ENCODE assay signal across 2 cellular contexts in the genomic region with DNA sequence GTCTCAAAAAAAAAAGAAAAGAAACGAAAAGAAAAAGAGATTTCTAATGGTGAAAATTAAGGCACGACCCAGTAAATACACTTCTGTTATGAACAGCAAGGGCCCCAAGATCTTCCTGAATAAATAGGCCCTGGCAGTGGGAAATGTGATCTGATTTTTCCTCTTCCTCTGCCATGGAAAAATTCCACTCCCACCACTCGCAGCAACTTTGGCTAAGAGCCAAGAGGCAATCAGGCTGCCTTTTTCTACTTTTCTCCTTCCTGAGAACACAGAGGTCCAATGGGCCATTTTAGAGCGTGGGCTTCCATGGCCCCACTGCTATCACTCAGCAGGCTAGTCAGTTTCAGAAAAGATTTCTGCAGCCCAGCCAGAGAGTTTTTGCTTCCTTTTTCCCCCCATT.
A peak's percentile ranks its signal among the peaks of the same experiment; 100 is the strongest.
TF ChIP-seq lines count a peak whose summit lies in the region.

No MANE protein-coding gene starts in this region.

TF ChIP-seq in K562, 482 proteins besides CTCF, POLR2A, EP300 and RAD21:
- no peak for TF ChIP-seq C11orf30 (IDR thresholded peaks at IDR 0.05; ENCODE audit: low read depth)
- TF ChIP-seq NFIC (IDR thresholded peaks at IDR 0.05): peak; percentile 89
- 0 out of 2 replicates have a peak, but pooled peaks have one; percentile 32 for TF ChIP-seq NFIX (CRISPR knock-in tag; IDR thresholded peaks at IDR 0.05; ENCODE audit: low read depth)
TF ChIP-seq in K562: peak in this region for 2.

TF ChIP-seq in HepG2, 621 proteins besides CTCF, POLR2A, EP300 and RAD21:
- no peak for TF ChIP-seq SRSF1 (optimal IDR thresholded peaks at IDR 0.05; ENCODE audit: low read depth, low read length)
- TF ChIP-seq ZNF253 (CRISPR knock-in tag; IDR thresholded peaks at IDR 0.05; ENCODE audit: borderline replicate concordance): no peak
- no peak for TF ChIP-seq YY1 (IDR thresholded peaks at IDR 0.05; ENCODE audit: insufficient read depth, insufficient replicate concordance, low read depth, low read length)
- no peak for TF ChIP-seq PHB2 (IDR thresholded peaks at IDR 0.05; ENCODE audit: partially characterized antibody)
- TF ChIP-seq, protein P1, sequence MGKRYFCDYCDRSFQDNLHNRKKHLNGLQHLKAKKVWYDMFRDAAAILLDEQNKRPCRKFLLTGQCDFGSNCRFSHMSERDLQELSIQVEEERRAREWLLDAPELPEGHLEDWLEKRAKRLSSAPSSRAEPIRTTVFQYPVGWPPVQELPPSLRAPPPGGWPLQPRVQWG (CRISPR knock-in tag; IDR thresholded peaks at IDR 0.05; ENCODE audit: borderline replicate concordance, low read depth): no peak
- no peak for TF ChIP-seq NRL (CRISPR knock-in tag; IDR thresholded peaks at IDR 0.05; ENCODE audit: borderline replicate concordance)
- TF ChIP-seq, protein P2, sequence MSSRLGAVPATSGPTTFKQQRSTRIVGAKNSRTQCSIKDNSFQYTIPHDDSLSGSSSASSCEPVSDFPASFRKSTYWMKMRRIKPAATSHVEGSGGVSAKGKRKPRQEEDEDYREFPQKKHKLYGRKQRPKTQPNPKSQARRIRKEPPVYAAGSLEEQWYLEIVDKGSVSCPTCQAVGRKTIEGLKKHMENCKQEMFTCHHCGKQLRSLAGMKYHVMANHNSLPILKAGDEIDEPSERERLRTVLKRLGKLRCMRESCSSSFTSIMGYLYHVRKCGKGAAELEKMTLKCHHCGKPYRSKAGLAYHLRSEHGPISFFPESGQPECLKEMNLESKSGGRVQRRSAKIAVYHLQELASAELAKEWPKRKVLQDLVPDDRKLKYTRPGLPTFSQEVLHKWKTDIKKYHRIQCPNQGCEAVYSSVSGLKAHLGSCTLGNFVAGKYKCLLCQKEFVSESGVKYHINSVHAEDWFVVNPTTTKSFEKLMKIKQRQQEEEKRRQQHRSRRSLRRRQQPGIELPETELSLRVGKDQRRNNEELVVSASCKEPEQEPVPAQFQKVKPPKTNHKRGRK (CRISPR knock-in tag; IDR thresholded peaks at IDR 0.05): no peak
